17 cellular contexts compared by ENCODE assay signal in the genomic region with DNA sequence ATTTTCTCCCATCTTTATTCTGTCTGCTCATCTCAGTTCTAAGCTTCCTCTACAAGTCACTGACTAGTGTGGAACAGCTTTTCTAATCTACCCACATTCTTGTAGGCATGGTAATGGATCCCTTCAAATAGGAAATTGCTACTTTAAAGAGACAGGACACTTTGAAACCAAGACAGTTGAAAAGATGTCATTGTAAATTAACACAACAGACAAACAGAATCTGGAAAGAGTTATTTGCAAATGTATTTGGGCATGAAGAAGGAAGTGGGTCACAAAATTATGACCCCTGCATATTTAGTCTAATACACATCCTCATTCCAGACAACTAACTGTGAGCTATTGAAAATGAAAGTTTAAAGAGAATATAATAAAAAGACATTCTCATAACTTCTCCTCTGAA.
DNase-seq lines count a peak whose midpoint lies in the region; ATAC-seq, FAIRE-seq and TF ChIP-seq lines count a peak whose summit lies in the region.
"Had no signal": no experiment of that assay in that cellular context is flagged by ENCODE, and none has a peak within 500 bp of the region (broad histone marks: within the 10 kb centered on the region; RNA-seq: fewer than 3 reads in every experiment).

No MANE protein-coding gene starts in this region.

- H3K79me2 ChIP-seq in ACC112 (ENCODE audit: control insufficient read depth, insufficient read depth, low read length, unreplicated experiment) (no peaks in the 10 kb centered on the region), keratinocyte (ENCODE audit: control insufficient read depth, insufficient read depth, low read length) (no peaks in the 10 kb centered on the region)

- DNase-seq in HFFc6 (peak; percentile 53), keratinocyte (ENCODE audit: low read depth, low spot score) (no peak), NCI-H2227 (lab: John Stamatoyannopoulos, UW; ENCODE audit: unreplicated experiment) (no peak), globus pallidus (ENCODE audit: low spot score) (no peak), GM10266 (ENCODE audit: extremely low spot score) (no peak)
- DNase-seq: activated T-cell treated with anti-CD3 and anti-CD28 coated beads, Interleukin-2, amount 50 U/mL, for 24 hours; H7; Kasumi-1; Right ventricle myocardium superior; testis had no signal

- FAIRE-seq in keratinocyte (lab: Jason Lieb, UNC) = peak; percentile 84
- FAIRE-seq: frontal cortex had no signal

- H3K36me3 Mint-ChIP-seq in HFFc6 (ENCODE audit: low read depth) = no peaks in the 10 kb centered on the region
- H3K36me3 Mint-ChIP-seq in brain = no peaks in the 10 kb centered on the region
- H3K36me3 Mint-ChIP-seq: memory B cell had no signal

- H3K4me3 ChIP-seq in ACC112 (ENCODE audit: low read depth, low read length) (peak overlapping the region; percentile 30), keratinocyte (ENCODE audit: control insufficient read depth in 2 of 3, extremely low read depth in 1 of 3, insufficient read depth in 2 of 3, low read depth in 1 of 3, low read length in 3 of 3) (no peak overlapping the region)
- H3K4me3 ChIP-seq: BLaER1, testis had no signal

- H3K4me1 Mint-ChIP-seq in HFFc6 (ENCODE audit: low read depth) = peaks cover 56% of the 10 kb centered on the region
- peaks cover 32% of the 10 kb centered on the region for H3K4me1 Mint-ChIP-seq in brain

- H3K27me3 Mint-ChIP-seq in HFFc6 (ENCODE audit: insufficient read depth) (no peaks in the 10 kb centered on the region), brain (no peaks in the 10 kb centered on the region)
- H3K27me3 Mint-ChIP-seq: activated T-cell treated with anti-CD3 and anti-CD28 coated beads, Interleukin-2, amount 50 U/mL, for 24 hours; memory B cell had no signal

- peak overlapping the region; percentile 42 for H3K4me2 ChIP-seq in keratinocyte (ENCODE audit: control insufficient read depth, extremely low read depth, insufficient read depth, low read depth, low read length)
- H3K4me2 ChIP-seq: BLaER1 had no signal

- H3K4me1 ChIP-seq in ACC112 (ENCODE audit: control insufficient read depth, insufficient read depth, low read length, unreplicated experiment) (peaks cover 37% of the 10 kb centered on the region), keratinocyte (ENCODE audit: control insufficient read depth, extremely low read depth, insufficient read depth, low read length) (peaks cover 31% of the 10 kb centered on the region)
- H3K4me1 ChIP-seq: BLaER1, testis had no signal

- dilution Hi-C loops in keratinocyte (cut with MboI; ENCODE audit: extremely low pct_ligation_motif_present, low sequenced_read_pairs) = no loop called here

- no peaks in the 10 kb centered on the region for H4K20me1 ChIP-seq in keratinocyte (ENCODE audit: control insufficient read depth, extremely low read depth, insufficient read depth, low read length)
- H4K20me1 ChIP-seq: BLaER1 had no signal

- no peak overlapping the region for H3K9ac ChIP-seq in keratinocyte (ENCODE audit: control insufficient read depth, extremely low read depth, insufficient read depth, low read length)
- H3K9ac ChIP-seq: BLaER1 had no signal

- H3K36me3 ChIP-seq in ACC112 (ENCODE audit: insufficient read depth, low read length) (no peaks in the 10 kb centered on the region), keratinocyte (ENCODE audit: control insufficient read depth in 2 of 2, extremely low read depth in 1 of 2, insufficient read depth in 2 of 2, low read length in 2 of 2) (no peaks in the 10 kb centered on the region)
- H3K36me3 ChIP-seq: BLaER1 had no signal

- no peaks in the 10 kb centered on the region for H3K9me1 ChIP-seq in keratinocyte (ENCODE audit: control insufficient read depth, extremely low read depth, insufficient read depth, low read length)

- H2AFZ ChIP-seq in ACC112 (ENCODE audit: low read length, unreplicated experiment) (peak overlapping the region; percentile 85), keratinocyte (ENCODE audit: control insufficient read depth, low read length) (peak overlapping the region; percentile 88)

- H3K9me3 ChIP-seq in keratinocyte (ENCODE audit: control insufficient read depth, low read depth, low read length) = no peaks in the 10 kb centered on the region
- H3K9me3 ChIP-seq: BLaER1, testis had no signal

- H3K27me3 ChIP-seq in ACC112 (ENCODE audit: insufficient read depth, low read length) = no peaks in the 10 kb centered on the region
- H3K27me3 ChIP-seq in keratinocyte (ENCODE audit: control insufficient read depth, extremely low read depth, insufficient read depth, low read length) = no peaks in the 10 kb centered on the region
- H3K27me3 ChIP-seq: BLaER1, testis had no signal

- peak overlapping the region; percentile 67 for H3K27ac Mint-ChIP-seq in HFFc6
- H3K27ac Mint-ChIP-seq in brain = peak overlapping the region; percentile 15 to 53 (median 22)
- H3K27ac Mint-ChIP-seq: activated T-cell treated with anti-CD3 and anti-CD28 coated beads, Interleukin-2, amount 50 U/mL, for 24 hours; memory B cell had no signal

- peak overlapping the region; percentile 73 for H3K27ac ChIP-seq in ACC112 (ENCODE audit: low read depth, low read length)
- no peak overlapping the region for H3K27ac ChIP-seq in keratinocyte (ENCODE audit: control insufficient read depth, insufficient read depth, low read length)
- H3K27ac ChIP-seq: BLaER1, testis, VCaP had no signal

- ATAC-seq in GM19324 (IDR thresholded peaks at IDR 0.05; ENCODE audit: low FRiP score, unreplicated experiment) = no peak

- no peaks in the 10 kb centered on the region for H3K9me3 Mint-ChIP-seq in HFFc6
- peaks cover 0 to 7% (median 0%) of the 10 kb centered on the region in 5 experiments for H3K9me3 Mint-ChIP-seq in brain
- H3K9me3 Mint-ChIP-seq: activated T-cell treated with anti-CD3 and anti-CD28 coated beads, Interleukin-2, amount 50 U/mL, for 24 hours; memory B cell had no signal

- TF ChIP-seq CTCF in HFFc6 (IDR thresholded peaks at IDR 0.05) = no peak
- no peak for TF ChIP-seq CTCF in brain (conservative IDR thresholded peaks at IDR 0.05)
- TF ChIP-seq CTCF in keratinocyte (optimal IDR thresholded peaks at IDR 0.05 in 1 of 3, IDR thresholded peaks at IDR 0.05 in 1 of 3, conservative IDR thresholded peaks at IDR 0.05 in 1 of 3; ENCODE audit: extremely low read depth in 1 of 3, insufficient read depth in 2 of 3, low read length in 3 of 3) = no peak
- no peak for TF ChIP-seq CTCF in GM10266 (IDR thresholded peaks at IDR 0.05; ENCODE audit: control insufficient read depth, insufficient read depth, low read depth, missing control alignments)

- H3K4me3 Mint-ChIP-seq in HFFc6 (peak overlapping the region; percentile 44), brain (no peak overlapping the region)
- H3K4me3 Mint-ChIP-seq: activated T-cell treated with anti-CD3 and anti-CD28 coated beads, Interleukin-2, amount 50 U/mL, for 24 hours; memory B cell had no signal
